8 cellular contexts compared by ENCODE assay signal in genomic region chr12:49069507-49070346, GRCh38. TPM values are rescaled to one million over a fixed set of nuclear protein-coding genes. Genes with fewer than 3 reads are reported as not detected.
A peak's percentile ranks its signal among the peaks of the same experiment; 100 is the strongest.
DNase-seq lines count a peak whose midpoint lies in the region; ATAC-seq and TF ChIP-seq lines count a peak whose summit lies in the region.

Gene RHEBL1, minus strand, starts transcription at chr12:49069979. Its CDS starts 194 bp downstream, at chr12:49069785.

- H3K36me3 Mint-ChIP-seq in activated CD4-positive, alpha-beta memory T cell treated with anti-CD3 and anti-CD28 coated beads for 36 hours, result peaks cover 11% of the 10 kb centered on the region

- DNase-seq in CMK (ENCODE audit: low read depth), result peak; percentile 95
- peak; percentile 96 to 99 for DNase-seq in HL-60 (ENCODE audit: low read depth in 1 of 2, low spot score in 1 of 2)
- peak; percentile 97 for DNase-seq in NCI-H82 treated with DMSO at 0.1 percent for 48 hours (lab: John Stamatoyannopoulos, UW; ENCODE audit: unreplicated experiment)
- DNase-seq in activated CD4-positive, alpha-beta memory T cell treated with anti-CD3 and anti-CD28 coated beads for 36 hours, result peak; percentile 100
- peak; percentile 98 to 99 for DNase-seq in lung microvascular endothelial cell (ENCODE audit: low read depth in 2 of 2)
- DNase-seq in stimulated activated CD4-positive, alpha-beta T cell treated with anti-CD3 and anti-CD28 coated beads, TNF-alpha, amount 100 ng/mL, for 48 hours (ENCODE audit: low read depth in 3 of 3), result peak; percentile 98 to 99 (median 99)

- H3K27ac ChIP-seq in HL-60 (replicated peaks) (peak within 1 kb of the TSS; percentile 50), duodenal mucosa (ENCODE audit: low read depth, low read length) (peak within 1 kb of the TSS; percentile 45)

- H3K27me3 Mint-ChIP-seq in activated CD4-positive, alpha-beta memory T cell treated with anti-CD3 and anti-CD28 coated beads for 36 hours, result no peaks in the 10 kb centered on the region

- POLR2A ChIA-PET in activated CD4-positive, alpha-beta memory T cell treated with anti-CD3 and anti-CD28 coated beads for 36 hours (lab: Charles Lee), result interaction anchor here (0.5 to 2.0 kb wide), 18 partner anchors 8 to 388 kb away, joined by 3 to 30 read pairs (median 4); partner anchors contain the start of genes FKBP11, KANSL2, KMT2D and LMBR1L

- H3K9me3 Mint-ChIP-seq in activated CD4-positive, alpha-beta memory T cell treated with anti-CD3 and anti-CD28 coated beads for 36 hours, result no peaks in the 10 kb centered on the region

- intact Hi-C loops in activated CD4-positive, alpha-beta memory T cell treated with anti-CD3 and anti-CD28 coated beads for 36 hours (cut with micrococcal nuclease), result loop anchor here (1.0 to 2.0 kb wide), 5 partner anchors 9 to 61 kb away; partner anchors contain the start of genes KMT2D, LMBR1L and PRKAG1

- H3K27ac Mint-ChIP-seq in activated CD4-positive, alpha-beta memory T cell treated with anti-CD3 and anti-CD28 coated beads for 36 hours, result peak within 1 kb of the TSS; percentile 90

- peaks cover 9 to 11% of the 10 kb centered on the region in 2 donors for H3K4me1 ChIP-seq in duodenal mucosa (ENCODE audit: control insufficient read depth in 1 of 2, insufficient read depth in 2 of 2, low read length in 2 of 2)

- ATAC-seq in GM19463 (IDR thresholded peaks at IDR 0.05; ENCODE audit: unreplicated experiment), result peak; percentile 99

- peak; percentile 18 for TF ChIP-seq CTCF in HL-60 (IDR thresholded peaks at IDR 0.05; ENCODE audit: insufficient read depth, low read length)

- H3K27me3 ChIP-seq in HL-60 (ENCODE audit: insufficient read depth, poor library complexity, severe bottlenecking) (no peaks in the 10 kb centered on the region), duodenal mucosa (ENCODE audit: control insufficient read depth in 1 of 2, insufficient read depth in 2 of 2, low read length in 2 of 2) (no peaks in the 10 kb centered on the region)

- H3K4me1 Mint-ChIP-seq in activated CD4-positive, alpha-beta memory T cell treated with anti-CD3 and anti-CD28 coated beads for 36 hours (ENCODE audit: low read depth), result peaks cover 12% of the 10 kb centered on the region

- peak within 1 kb of the TSS; percentile 92 for H3K4me3 ChIP-seq in HL-60 (replicated peaks; ENCODE audit: insufficient read depth, low read length)
- H3K4me3 ChIP-seq in duodenal mucosa (ENCODE audit: low read depth in 1 of 2, low read length in 2 of 2), result peak within 1 kb of the TSS; percentile 93 to 96

- CTCF ChIA-PET in activated CD4-positive, alpha-beta memory T cell treated with anti-CD3 and anti-CD28 coated beads for 36 hours (lab: Charles Lee), result interaction anchor here (0.6 to 9.1 kb wide), 16 partner anchors 8 to 180 kb away, joined by 3 to 256 read pairs (median 4); partner anchors contain the start of genes DHH, KMT2D and TUBA1B

- peak within 1 kb of the TSS; percentile 98 for H3K4me3 Mint-ChIP-seq in activated CD4-positive, alpha-beta memory T cell treated with anti-CD3 and anti-CD28 coated beads for 36 hours

- H3K9ac ChIP-seq in duodenal mucosa (ENCODE audit: low read depth in 1 of 2, low read length in 2 of 2), result peak within 1 kb of the TSS; percentile 68 to 78

- no peaks in the 10 kb centered on the region for H3K9me3 ChIP-seq in duodenal mucosa (ENCODE audit: control insufficient read depth in 1 of 2, low read length in 2 of 2)

- no peaks in the 10 kb centered on the region for H3K36me3 ChIP-seq in duodenal mucosa (ENCODE audit: control insufficient read depth in 1 of 2, insufficient read depth in 2 of 2, low read length in 2 of 2)

RNA-seq across cellular contexts. Expression of gene RHEBL1, which starts in this region (rescaled TPM):
- 10 to 100 TPM; 15.6 to 16.1 TPM for total RNA-seq in activated CD4-positive, alpha-beta memory T cell treated with anti-CD3 and anti-CD28 coated beads for 36 hours
- total RNA-seq in lung microvascular endothelial cell, result 1.2 and 1.5 TPM in 2 replicates

Comparison
In these comparisons a context has a peak if more than half of its experiments do, and no peak if none do; other contexts are left out.
1. Peak in every context shown above with its lines: DNase-seq, ATAC-seq, H3K4me3 ChIP-seq and H3K27ac ChIP-seq.